20 cellular contexts compared by ENCODE assay signal in the genomic region with DNA sequence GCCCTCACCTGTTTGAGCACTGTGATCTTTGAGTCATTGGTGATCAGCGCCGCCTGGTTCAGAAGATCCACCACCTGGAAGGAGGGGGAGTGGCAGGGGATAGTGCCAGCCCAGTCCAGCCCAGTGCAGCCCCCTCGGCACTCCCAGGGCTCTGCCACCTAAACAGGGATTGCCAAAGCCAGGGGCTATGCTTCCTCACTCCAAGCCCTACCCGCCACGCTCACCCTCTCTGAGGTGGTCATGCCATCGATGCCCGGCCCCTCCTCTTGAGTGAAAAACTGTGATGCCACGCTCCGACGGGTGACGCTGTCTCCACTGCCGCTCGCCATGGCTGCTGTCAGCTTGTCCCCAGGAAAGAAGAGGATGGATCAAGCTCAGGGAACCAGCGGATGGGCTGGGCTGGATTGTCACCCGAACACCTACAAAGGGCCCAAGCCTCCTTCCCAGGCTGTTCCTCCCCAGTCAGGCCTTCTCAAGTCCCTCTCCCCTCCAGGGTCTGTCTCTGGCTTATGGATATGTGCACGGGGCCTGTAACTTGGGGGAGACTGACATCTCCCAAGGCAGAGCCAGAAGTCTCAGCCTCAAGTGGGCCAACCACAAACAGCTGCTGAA. TPM values are rescaled to one million over a fixed set of nuclear protein-coding genes. Genes with fewer than 3 reads are reported as not detected.
"Had no signal": no experiment of that assay in that cellular context is flagged by ENCODE, and none has a peak within 500 bp of the region (broad histone marks: within the 10 kb centered on the region; RNA-seq: fewer than 3 reads in every experiment).

No MANE protein-coding gene starts in this region.

- H3K4me3 Mint-ChIP-seq: activated naive CD8-positive, alpha-beta T cell treated with anti-CD3 and anti-CD28 coated beads, Interleukin-2, amount 10 ng/mL, durations not matched to agents 7 days and 5 days; memory B cell; naive thymus-derived CD8-positive, alpha-beta T cell; stimulated activated memory B cell treated with anti-CD40 and anti-IgM and Interleukin-4, amounts not matched to agents 10 μg/mL and 1 μg/mL and 100 μg/mL, for 72 hours had no signal

- ATAC-seq: left ventricle myocardium superior; naive thymus-derived CD8-positive, alpha-beta T cell; stimulated activated memory B cell treated with anti-CD40 and anti-IgM and Interleukin-4, amounts not matched to agents 10 μg/mL and 1 μg/mL and 100 μg/mL, for 72 hours had no signal

- H3K27ac Mint-ChIP-seq: activated naive CD8-positive, alpha-beta T cell treated with anti-CD3 and anti-CD28 coated beads, Interleukin-2, amount 10 ng/mL, durations not matched to agents 7 days and 5 days; memory B cell; naive thymus-derived CD8-positive, alpha-beta T cell; stimulated activated memory B cell treated with anti-CD40 and anti-IgM and Interleukin-4, amounts not matched to agents 10 μg/mL and 1 μg/mL and 100 μg/mL, for 72 hours had no signal

- DNase-seq: activated CD4-positive, CD25-positive, alpha-beta regulatory T cell treated with anti-CD3 and anti-CD28 coated beads, Interleukin-2, amount 50 U/mL, for 72 hours; activated naive CD4-positive, alpha-beta T cell; activated naive CD8-positive, alpha-beta T cell treated with anti-CD3 and anti-CD28 coated beads, Interleukin-2, amount 10 ng/mL, durations not matched to agents 7 days and 5 days; activated T-cell treated with anti-CD3 and anti-CD28 coated beads for 4 hours; anterior cingulate cortex; cortex of kidney; effector CD4-positive, alpha-beta T cell; foreskin melanocyte; head of caudate nucleus; kidney glomerular epithelial cell; left ventricle myocardium superior; naive thymus-derived CD8-positive, alpha-beta T cell; sigmoid colon; stimulated activated CD4-positive, alpha-beta T cell treated with anti-CD3 and anti-CD28 coated beads, Interleukin-1b, Interleukin-23, amount 100 ng/mL, for 48 hours; tibial artery; uterus had no signal

- H3K9me3 Mint-ChIP-seq: activated naive CD8-positive, alpha-beta T cell treated with anti-CD3 and anti-CD28 coated beads, Interleukin-2, amount 10 ng/mL, durations not matched to agents 7 days and 5 days; memory B cell; naive thymus-derived CD8-positive, alpha-beta T cell; stimulated activated memory B cell treated with anti-CD40 and anti-IgM and Interleukin-4, amounts not matched to agents 10 μg/mL and 1 μg/mL and 100 μg/mL, for 72 hours had no signal

- H3K27me3 Mint-ChIP-seq: activated naive CD8-positive, alpha-beta T cell treated with anti-CD3 and anti-CD28 coated beads, Interleukin-2, amount 10 ng/mL, durations not matched to agents 7 days and 5 days; memory B cell; naive thymus-derived CD8-positive, alpha-beta T cell; stimulated activated memory B cell treated with anti-CD40 and anti-IgM and Interleukin-4, amounts not matched to agents 10 μg/mL and 1 μg/mL and 100 μg/mL, for 72 hours had no signal

RNA-seq across cellular contexts. Expression of a gene that starts 9.9 kb away (rescaled TPM):
- total RNA-seq: activated naive CD8-positive, alpha-beta T cell treated with anti-CD3 and anti-CD28 coated beads, Interleukin-2, amount 10 ng/mL, durations not matched to agents 7 days and 5 days; fibroblast of lung; left ventricle myocardium superior; naive thymus-derived CD8-positive, alpha-beta T cell; T-helper 1 cell treated with Interleukin-12 subunit alpha and Interleukin-12 subunit beta and Interleukin-4 antibody, amounts not matched to agents 30 ng/mL and 1 ng/mL, for 36 hours; uterus had no signal
- polyA plus RNA-seq: fibroblast of lung; naive thymus-derived CD8-positive, alpha-beta T cell had no signal

RNA-seq across cellular contexts. Expression of a gene that starts 39.2 kb away (rescaled TPM):
- total RNA-seq: left ventricle myocardium superior, sigmoid colon had no signal
- polyA plus RNA-seq: fibroblast of lung; naive thymus-derived CD8-positive, alpha-beta T cell had no signal
